In the genomic region with DNA sequence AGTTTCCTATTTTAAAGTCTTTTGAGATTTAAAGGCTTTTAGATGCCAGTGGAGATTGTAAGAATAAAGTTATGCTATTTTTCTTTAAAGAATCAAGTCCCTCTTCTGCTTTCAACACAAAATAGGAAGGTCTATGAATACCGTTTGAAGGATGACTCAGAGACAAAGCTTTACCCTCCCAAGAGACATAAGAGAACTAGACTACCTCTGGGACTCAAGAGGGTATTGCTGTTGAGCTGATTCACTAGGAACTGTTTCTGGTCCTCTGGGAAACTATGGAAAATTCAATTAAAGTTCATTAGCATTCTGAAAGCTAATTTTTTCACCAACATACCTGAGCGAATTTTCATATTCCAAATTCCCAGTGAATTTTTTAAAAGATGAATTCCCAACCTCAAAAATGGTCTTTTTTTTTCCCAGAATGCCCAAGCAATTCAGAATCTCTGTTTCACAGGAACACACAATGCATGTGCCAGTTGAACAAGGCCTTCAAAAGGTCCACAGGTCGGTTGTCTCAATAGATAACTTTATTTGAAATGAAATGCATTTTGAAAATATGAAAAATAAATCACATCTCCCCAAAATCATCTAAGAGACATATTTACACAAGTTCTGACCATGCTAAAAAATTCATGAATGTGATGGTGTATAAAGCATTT, we compare ENCODE assay signal across 1 cellular context.
TF ChIP-seq lines count a peak whose summit lies in the region.

No MANE protein-coding gene starts in this region.

TF ChIP-seq in A549, 52 proteins besides CTCF, POLR2A, EP300 and RAD21 (continued from another document):
- TF ChIP-seq, protein P1, sequence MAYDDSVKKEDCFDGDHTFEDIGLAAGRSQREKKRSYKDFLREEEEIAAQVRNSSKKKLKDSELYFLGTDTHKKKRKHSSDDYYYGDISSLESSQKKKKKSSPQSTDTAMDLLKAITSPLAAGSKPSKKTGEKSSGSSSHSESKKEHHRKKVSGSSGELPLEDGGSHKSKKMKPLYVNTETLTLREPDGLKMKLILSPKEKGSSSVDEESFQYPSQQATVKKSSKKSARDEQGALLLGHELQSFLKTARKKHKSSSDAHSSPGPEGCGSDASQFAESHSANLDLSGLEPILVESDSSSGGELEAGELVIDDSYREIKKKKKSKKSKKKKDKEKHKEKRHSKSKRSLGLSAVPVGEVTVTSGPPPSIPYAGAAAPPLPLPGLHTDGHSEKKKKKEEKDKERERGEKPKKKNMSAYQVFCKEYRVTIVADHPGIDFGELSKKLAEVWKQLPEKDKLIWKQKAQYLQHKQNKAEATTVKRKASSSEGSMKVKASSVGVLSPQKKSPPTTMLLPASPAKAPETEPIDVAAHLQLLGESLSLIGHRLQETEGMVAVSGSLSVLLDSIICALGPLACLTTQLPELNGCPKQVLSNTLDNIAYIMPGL (CRISPR knock-in tag; IDR thresholded peaks at IDR 0.05; ENCODE audit: borderline replicate concordance) = peak; percentile 26; the same call in 1 of the 2 replicates
- TF ChIP-seq KDM5A (IDR thresholded peaks at IDR 0.05) (no peak), ZNF302 (CRISPR knock-in tag; IDR thresholded peaks at IDR 0.05) (0 out of 2 replicates have a peak, but pooled peaks have one; percentile 61), NR3C1 (IDR thresholded peaks at IDR 0.05) (no peak), MAZ (IDR thresholded peaks at IDR 0.05; ENCODE audit: borderline replicate concordance, low read depth, low read length) (0 out of 2 replicates have a peak, but pooled peaks have one; percentile 16), RFX5 (IDR thresholded peaks at IDR 0.05) (no peak), POLR2AphosphoS2 (conservative IDR thresholded peaks at IDR 0.05; ENCODE audit: low read length) (no peak; the same call in 1 of the 2 replicates)
- TF ChIP-seq, protein P2, sequence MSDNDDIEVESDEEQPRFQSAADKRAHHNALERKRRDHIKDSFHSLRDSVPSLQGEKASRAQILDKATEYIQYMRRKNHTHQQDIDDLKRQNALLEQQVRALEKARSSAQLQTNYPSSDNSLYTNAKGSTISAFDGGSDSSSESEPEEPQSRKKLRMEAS (IDR thresholded peaks at IDR 0.05) = 0 out of 2 replicates have a peak, but pooled peaks have one; percentile 28
